ENCODE assay signal across 15 cellular contexts in genomic region chr18:24456549-24456948, GRCh38. TPM values are rescaled to one million over a fixed set of nuclear protein-coding genes. Genes with fewer than 3 reads are reported as not detected.
DNase-seq lines count a peak whose midpoint lies in the region; ATAC-seq lines count a peak whose summit lies in the region.
"Had no signal": no experiment of that assay in that cellular context is flagged by ENCODE, and none has a peak within 500 bp of the region (broad histone marks: within the 10 kb centered on the region; RNA-seq: fewer than 3 reads in every experiment).

No MANE protein-coding gene starts in this region.

- no peaks in the 10 kb centered on the region for H3K27me3 Mint-ChIP-seq in activated T-helper 17 cell treated with anti-CD3 and anti-CD28 coated beads, Interleukin-2, amount 50 U/mL, for 72 hours

- H3K9me3 Mint-ChIP-seq in activated T-helper 17 cell treated with anti-CD3 and anti-CD28 coated beads, Interleukin-2, amount 50 U/mL, for 72 hours = no peaks in the 10 kb centered on the region
- H3K9me3 Mint-ChIP-seq: CD8-positive, alpha-beta memory T cell had no signal

- peaks cover 4% of the 10 kb centered on the region for H3K4me1 Mint-ChIP-seq in activated T-helper 17 cell treated with anti-CD3 and anti-CD28 coated beads, Interleukin-2, amount 50 U/mL, for 72 hours
- H3K4me1 Mint-ChIP-seq: CD8-positive, alpha-beta memory T cell; H9 had no signal

- peaks cover 6% of the 10 kb centered on the region for H3K36me3 Mint-ChIP-seq in activated T-helper 17 cell treated with anti-CD3 and anti-CD28 coated beads, Interleukin-2, amount 50 U/mL, for 72 hours (ENCODE audit: low read depth)

- peak; percentile 93 for ATAC-seq in GM18907 (IDR thresholded peaks at IDR 0.05; ENCODE audit: unreplicated experiment)
- ATAC-seq in GM21423 (IDR thresholded peaks at IDR 0.05; ENCODE audit: unreplicated experiment) = peak; percentile 86
- peak; percentile 49 for ATAC-seq in HG03025 (IDR thresholded peaks at IDR 0.05; ENCODE audit: low FRiP score, unreplicated experiment)
- peak; percentile 87 for ATAC-seq in activated T-helper 17 cell treated with anti-CD3 and anti-CD28 coated beads, Interleukin-2, amount 50 U/mL, for 72 hours (replicated peaks)
- ATAC-seq: SK-N-SH treated with all-trans-retinoic acid at 6 μM for 48 hours had no signal

- H3K4me3 Mint-ChIP-seq in activated T-helper 17 cell treated with anti-CD3 and anti-CD28 coated beads, Interleukin-2, amount 50 U/mL, for 72 hours = peak overlapping the region; percentile 51
- H3K4me3 Mint-ChIP-seq: CD8-positive, alpha-beta memory T cell; H9 had no signal

- DNase-seq in inferior parietal cortex (ENCODE audit: extremely low spot score) (no peak), activated gamma-delta T cell (lab: John Stamatoyannopoulos, UW) (no peak), H4 (ENCODE audit: low spot score) (no peak)
- DNase-seq: activated CD4-positive, CD25-positive, alpha-beta regulatory T cell; activated effector memory CD4-positive, alpha-beta T cell treated with Interleukin-2 at 50 U/mL for 16 hours; CD8-positive, alpha-beta memory T cell; H9; NCI-H187 treated with DMSO at 0.1 percent for 48 hours; NK-92 treated with Interleukin-12 subunit alpha and Interleukin-12 subunit beta, amount 100 ng/mL, for 24 hours; substantia nigra had no signal

- peak overlapping the region; percentile 49 for H3K27ac Mint-ChIP-seq in activated T-helper 17 cell treated with anti-CD3 and anti-CD28 coated beads, Interleukin-2, amount 50 U/mL, for 72 hours
- H3K27ac Mint-ChIP-seq: H9 had no signal

RNA-seq across cellular contexts. Expression of gene HRH4, which starts 3.9 kb away (rescaled TPM):
- 1 to 10 TPM; 2.2 to 3.8 TPM for total RNA-seq in activated T-helper 17 cell treated with anti-CD3 and anti-CD28 coated beads, Interleukin-2, amount 50 U/mL, for 72 hours
- total RNA-seq in H4 (2014; rRNA removed; shearing (Covaris generic)) = 0.17 TPM in 1 of 2 replicates, not detected in the other
- total RNA-seq: CD8-positive, alpha-beta memory T cell; H9 had no signal

RNA-seq across cellular contexts. Expression of gene IMPACT, which starts 30.1 kb away (rescaled TPM):
- total RNA-seq in activated T-helper 17 cell treated with anti-CD3 and anti-CD28 coated beads, Interleukin-2, amount 50 U/mL, for 72 hours = 10 to 100 TPM in 1 of 2 donors, 1 to 10 TPM in 1; 8.9 to 13.0 TPM
- 21.5 and 32.6 TPM in 2 replicates for total RNA-seq in H4 (2014; rRNA removed; shearing (Covaris generic))

RNA-seq across cellular contexts. Expression of gene OSBPL1A, which starts 58.9 kb away (rescaled TPM):
- 1 to 10 TPM; 2.8 to 4.1 TPM for total RNA-seq in activated T-helper 17 cell treated with anti-CD3 and anti-CD28 coated beads, Interleukin-2, amount 50 U/mL, for 72 hours
- total RNA-seq in H4 (2014; rRNA removed; shearing (Covaris generic)) = 32.8 and 33.4 TPM in 2 replicates
